ENCODE assay signal across 38 cellular contexts in genomic region chr5:73022480-73023169, GRCh38.
A peak's percentile ranks its signal among the peaks of the same experiment; 100 is the strongest.
DNase-seq lines count a peak whose midpoint lies in the region; ATAC-seq, FAIRE-seq and TF ChIP-seq lines count a peak whose summit lies in the region.
"Had no signal": no experiment of that assay in that cellular context is flagged by ENCODE, and none has a peak within 500 bp of the region (broad histone marks: within the 10 kb centered on the region; RNA-seq: fewer than 3 reads in every experiment).

No MANE protein-coding gene starts in this region.

- DNase-seq in GM03348 (ENCODE audit: low spot score) (peak; percentile 15), adipocyte (ENCODE audit: low read depth) (peak; percentile 64), fibroblast of peridontal ligament (ENCODE audit: extremely low read depth) (peak; percentile 60), pancreas (no peak), SJCRH30 (no peak)
- no peak for DNase-seq in naive thymus-derived CD8-positive, alpha-beta T cell
- DNase-seq: activated CD4-positive, alpha-beta T cell treated with anti-CD3 and anti-CD28 coated beads for 48 hours; activated effector memory CD4-positive, alpha-beta T cell treated with Interleukin-2 at 50 U/mL for 16 hours; activated T-cell treated with anti-CD3 and anti-CD28 coated beads, Interleukin-2, amount 50 U/mL, for 1 hour; caudate nucleus; COR-L47; cortex of kidney; effector memory CD8-positive, alpha-beta T cell; foreskin melanocyte; heart right ventricle; kidney glomerular epithelial cell; mucosa of descending colon; NCI-H1417; NCI-H2029 treated with DMSO at 0.1 percent for 48 hours; NCI-H2227 treated with DMSO at 0.1 percent for 48 hours; NCI-H69; retina; stimulated activated naive CD4-positive, alpha-beta T cell; T1000; upper lobe of right lung; WERI-Rb-1 had no signal

- WGBS in pancreas, 2 donors = 37 to 40% methylated on average over 4 of the region's 4 CpGs

- H3K4me3 ChIP-seq in adipocyte (ENCODE audit: low read length) = peak overlapping the region; percentile 51
- no peak overlapping the region for H3K4me3 ChIP-seq in pancreas
- no peak overlapping the region for H3K4me3 ChIP-seq in SJCRH30
- H3K4me3 ChIP-seq: GM23338, heart right ventricle, lung, mucosa of descending colon, SJSA1, smooth muscle cell, upper lobe of right lung had no signal

- H3K9me3 ChIP-seq in adipocyte (ENCODE audit: control insufficient read depth, low read length) (no peaks in the 10 kb centered on the region), pancreas (no peaks in the 10 kb centered on the region), SJCRH30 (replicated peaks) (no peaks in the 10 kb centered on the region)
- H3K9me3 ChIP-seq: heart right ventricle, mucosa of descending colon, SJSA1, upper lobe of right lung had no signal

- peaks cover 0 to 4% (median 0%) of the 10 kb centered on the region in 5 donors for H3K27me3 Mint-ChIP-seq in naive thymus-derived CD8-positive, alpha-beta T cell
- H3K27me3 Mint-ChIP-seq: activated naive CD8-positive, alpha-beta T cell; effector memory CD8-positive, alpha-beta T cell; natural killer cell treated with Interleukin-12 subunit alpha and Interleukin-12 subunit beta and Interleukin-15 and Interleukin-18, amount 100 ng/mL, for 72 hours had no signal

- H3K27ac ChIP-seq in pancreas (no peak overlapping the region), SJCRH30 (no peak overlapping the region)
- H3K27ac ChIP-seq: C4-2B, KMS-11, SJSA1, upper lobe of right lung, WERI-Rb-1 had no signal

- H3K4me1 ChIP-seq in adipocyte (ENCODE audit: control insufficient read depth, insufficient read depth, low read length) = peaks cover 15% of the 10 kb centered on the region
- H3K4me1 ChIP-seq in pancreas = no peaks in the 10 kb centered on the region
- no peaks in the 10 kb centered on the region for H3K4me1 ChIP-seq in SJCRH30
- H3K4me1 ChIP-seq: heart right ventricle, SJSA1, upper lobe of right lung had no signal

- H3K27ac Mint-ChIP-seq in naive thymus-derived CD8-positive, alpha-beta T cell = no peak overlapping the region
- H3K27ac Mint-ChIP-seq: activated naive CD8-positive, alpha-beta T cell; effector memory CD8-positive, alpha-beta T cell; GM23338; natural killer cell treated with Interleukin-12 subunit alpha and Interleukin-12 subunit beta and Interleukin-15 and Interleukin-18, amount 100 ng/mL, for 72 hours had no signal

- peak; percentile 25 to 53 (median 37) for ATAC-seq in pancreas
- ATAC-seq in GM21447 (IDR thresholded peaks at IDR 0.05; ENCODE audit: unreplicated experiment) = no peak
- ATAC-seq in GM19397 (IDR thresholded peaks at IDR 0.05; ENCODE audit: unreplicated experiment) = no peak
- no peak for ATAC-seq in naive thymus-derived CD8-positive, alpha-beta T cell
- ATAC-seq: effector memory CD8-positive, alpha-beta T cell; GM23338; heart right ventricle; mucosa of descending colon; natural killer cell treated with Interleukin-12 subunit alpha and Interleukin-12 subunit beta and Interleukin-15 and Interleukin-18, amount 100 ng/mL, for 72 hours; Panc1; upper lobe of right lung had no signal

- no peaks in the 10 kb centered on the region for H3K9me3 Mint-ChIP-seq in naive thymus-derived CD8-positive, alpha-beta T cell
- H3K9me3 Mint-ChIP-seq: effector memory CD8-positive, alpha-beta T cell; GM23338; natural killer cell treated with Interleukin-12 subunit alpha and Interleukin-12 subunit beta and Interleukin-15 and Interleukin-18, amount 100 ng/mL, for 72 hours had no signal

- POLR2A ChIA-PET in naive thymus-derived CD8-positive, alpha-beta T cell (lab: Charles Lee) = no interaction called here

- no peak for TF ChIP-seq CTCF in pancreas (IDR thresholded peaks at IDR 0.05)

- intact Hi-C loops in pancreas (cut with DNase I) = no loop called here

- H3K4me1 Mint-ChIP-seq in naive thymus-derived CD8-positive, alpha-beta T cell = no peaks in the 10 kb centered on the region
- H3K4me1 Mint-ChIP-seq: GM23338 had no signal

- peaks cover 0 to 3% (median 0%) of the 10 kb centered on the region in 3 donors for H3K36me3 Mint-ChIP-seq in naive thymus-derived CD8-positive, alpha-beta T cell
- H3K36me3 Mint-ChIP-seq: activated naive CD8-positive, alpha-beta T cell; natural killer cell treated with Interleukin-12 subunit alpha and Interleukin-12 subunit beta and Interleukin-15 and Interleukin-18, amount 100 ng/mL, for 72 hours had no signal

- H3K36me3 ChIP-seq in adipocyte (ENCODE audit: control insufficient read depth, insufficient read depth, low read length, severe bottlenecking) (peaks cover 7% of the 10 kb centered on the region), pancreas (peaks cover 0 to 10% (median 5%) of the 10 kb centered on the region in 3 donors), SJCRH30 (peaks cover 8% of the 10 kb centered on the region)

- H3K4me3 Mint-ChIP-seq in naive thymus-derived CD8-positive, alpha-beta T cell = no peak overlapping the region
- H3K4me3 Mint-ChIP-seq: activated naive CD8-positive, alpha-beta T cell; effector memory CD8-positive, alpha-beta T cell; GM23338; natural killer cell treated with Interleukin-12 subunit alpha and Interleukin-12 subunit beta and Interleukin-15 and Interleukin-18, amount 100 ng/mL, for 72 hours had no signal

- no peak for FAIRE-seq in pancreas (lab: Jason Lieb, UNC)
- FAIRE-seq: G401.6 had no signal

- H3K9ac ChIP-seq in adipocyte (ENCODE audit: low read length) = no peak overlapping the region
- H3K9ac ChIP-seq: KMS-11 had no signal

- H3K27me3 ChIP-seq in adipocyte (replicated peaks; ENCODE audit: control insufficient read depth, insufficient read depth, low read length) = no peaks in the 10 kb centered on the region
- H3K27me3 ChIP-seq in pancreas = no peaks in the 10 kb centered on the region
- H3K27me3 ChIP-seq in SJCRH30 = no peaks in the 10 kb centered on the region
- H3K27me3 ChIP-seq: heart right ventricle, SJSA1, upper lobe of right lung had no signal

Comparison
In these comparisons a context has a peak if more than half of its experiments do, and no peak if none do; other contexts are left out.
1. DNase-seq: peak in GM03348 (single experiment), adipocyte (single experiment) and fibroblast of peridontal ligament (single experiment); none in pancreas (0 of 6), SJCRH30 (0 of 2) and naive thymus-derived CD8-positive, alpha-beta T cell (0 of 10).
2. ATAC-seq: peak in pancreas (4 of 4); none in GM21447 (single experiment), GM19397 (single experiment) and naive thymus-derived CD8-positive, alpha-beta T cell (0 of 2).